ENCODE assay signal across 2 cellular contexts in genomic region chr10:56604624-56605023, GRCh38.
TF ChIP-seq lines count a peak whose summit lies in the region.

No MANE protein-coding gene starts in this region.

TF ChIP-seq in SK-N-SH, 30 proteins besides CTCF, POLR2A, EP300 and RAD21:
- TF ChIP-seq REST (IDR thresholded peaks at IDR 0.05; ENCODE audit: low read depth, low read length) (no peak), RFX5 (IDR thresholded peaks at IDR 0.05; ENCODE audit: low read length) (no peak), USF2 (IDR thresholded peaks at IDR 0.05; ENCODE audit: borderline replicate concordance, low read depth, low read length) (no peak), IRF3 (IDR thresholded peaks at IDR 0.05; ENCODE audit: low read depth, low read length) (no peak), TAF1 (IDR thresholded peaks at IDR 0.05; ENCODE audit: borderline replicate concordance, low read depth, low read length) (no peak), FOXJ3 (CRISPR knock-in tag; IDR thresholded peaks at IDR 0.05) (no peak), MAX (IDR thresholded peaks at IDR 0.05; ENCODE audit: low read depth) (no peak), USF1 (IDR thresholded peaks at IDR 0.05; ENCODE audit: borderline replicate concordance, low read depth) (no peak), PBX3 (IDR thresholded peaks at IDR 0.05) (no peak), RXRA (IDR thresholded peaks at IDR 0.05; ENCODE audit: borderline replicate concordance, low read depth) (no peak), CHD2 (IDR thresholded peaks at IDR 0.05; ENCODE audit: low read length, partially characterized antibody) (no peak)

TF ChIP-seq in SK-N-SH treated with all-trans-retinoic acid at 6 μM for 48 hours, 23 proteins besides CTCF, POLR2A, EP300 and RAD21 (continued from another document):
- TF ChIP-seq OSR1 (CRISPR knock-in tag; IDR thresholded peaks at IDR 0.05) = no peak
